14 cellular contexts compared by ENCODE assay signal in genomic region chr2:160039166-160039903, GRCh38. TPM values are rescaled to one million over a fixed set of nuclear protein-coding genes. Genes with fewer than 3 reads are reported as not detected.
DNase-seq lines count a peak whose midpoint lies in the region; ATAC-seq and TF ChIP-seq lines count a peak whose summit lies in the region.
"Had no signal": no experiment of that assay in that cellular context is flagged by ENCODE, and none has a peak within 500 bp of the region (broad histone marks: within the 10 kb centered on the region; RNA-seq: fewer than 3 reads in every experiment).

No MANE protein-coding gene starts in this region.

- DNase-seq in IMR-90 (peak; percentile 45), RPMI7951 (ENCODE audit: low read depth) (peak; percentile 76), fibroblast of pulmonary artery (ENCODE audit: low read depth) (peak; percentile 70), sciatic nerve (ENCODE audit: low spot score) (no peak), ascending aorta (ENCODE audit: low spot score in 2 of 2) (no peak), lower leg skin (ENCODE audit: low spot score in 2 of 2) (no peak)
- DNase-seq: activated naive CD8-positive, alpha-beta T cell treated with anti-CD3 and anti-CD28 coated beads, Interleukin-2, amount 10 ng/mL, durations not matched to agents 7 days and 5 days; H7; midbrain; MV-4-11; stimulated activated CD4-positive, alpha-beta T cell treated with anti-CD3 and anti-CD28 coated beads, Interleukin-15, amount 100 ng/mL, for 24 hours; stimulated activated naive CD4-positive, alpha-beta T cell had no signal

- H2BK120ac ChIP-seq in IMR-90 (ENCODE audit: low read depth, low read length) = no peak overlapping the region

- peaks cover 22% of the 10 kb centered on the region for H3K27me3 ChIP-seq in IMR-90 (ENCODE audit: control insufficient read depth, insufficient read depth, low read length)
- no peaks in the 10 kb centered on the region for H3K27me3 ChIP-seq in ascending aorta
- H3K27me3 ChIP-seq: gastroesophageal sphincter had no signal

- no peak overlapping the region for H4K5ac ChIP-seq in IMR-90 (ENCODE audit: low read depth, low read length)

- H3K9ac ChIP-seq in IMR-90 (ENCODE audit: low read depth, low read length) = no peak overlapping the region

- H2AFZ ChIP-seq in IMR-90 (replicated peaks; ENCODE audit: low read length, poor library complexity) = no peak overlapping the region

- H4K8ac ChIP-seq in IMR-90 (ENCODE audit: low read depth in 2 of 2, low read length in 2 of 2) = no peak overlapping the region

- no peak overlapping the region for H3K23ac ChIP-seq in IMR-90 (ENCODE audit: low read depth, low read length)

- H3K9me1 ChIP-seq in IMR-90 (ENCODE audit: insufficient read depth, low read length) = no peaks in the 10 kb centered on the region; the same call in 1 of the 2 replicates

- no TSS peak for BruUV-seq in IMR-90 (replicated peaks; lab: Mats Ljungman, UMichigan)

- H2BK20ac ChIP-seq in IMR-90 (ENCODE audit: low read depth, low read length) = no peak overlapping the region

- POLR2A ChIA-PET in IMR-90 (lab: Charles Lee; ENCODE audit: unreplicated experiment) = no interaction called here

- dilution Hi-C loops in IMR-90 (cut with HindIII; ENCODE audit: low sequenced_read_pairs, unreplicated experiment) = no loop called here

- no peak overlapping the region for H3K27ac ChIP-seq in IMR-90 (ENCODE audit: insufficient read depth, low read length)
- H3K27ac ChIP-seq in ascending aorta = peak overlapping the region in 1 of 2 donors; percentile 13
- H3K27ac ChIP-seq: gastroesophageal sphincter had no signal

- 0 out of 2 replicates have a peak overlapping the region, but pooled peaks have one; percentile 37 for H3K14ac ChIP-seq in IMR-90 (replicated peaks; ENCODE audit: low read depth, low read length)

- H3K4me3 ChIP-seq in IMR-90 (ENCODE audit: insufficient read depth, low read depth, low read length) = no peak overlapping the region
- no peak overlapping the region for H3K4me3 ChIP-seq in fibroblast of pulmonary artery (replicated peaks; ENCODE audit: low read depth, low read length)
- H3K4me3 ChIP-seq in ascending aorta = no peak overlapping the region
- H3K4me3 ChIP-seq in lower leg skin (ENCODE audit: low read depth, poor library complexity, severe bottlenecking) = no peak overlapping the region
- H3K4me3 ChIP-seq: gastroesophageal sphincter had no signal

- TF ChIP-seq CTCF in IMR-90 (conservative IDR thresholded peaks at IDR 0.05; ENCODE audit: low read depth, low read length) = no peak
- no peak for TF ChIP-seq CTCF in fibroblast of pulmonary artery (IDR thresholded peaks at IDR 0.05; ENCODE audit: low read length, missing control alignments)
- TF ChIP-seq CTCF in ascending aorta (IDR thresholded peaks at IDR 0.05) = no peak
- TF ChIP-seq CTCF in lower leg skin (IDR thresholded peaks at IDR 0.05) = no peak

- H3K4me1 ChIP-seq in IMR-90 (ENCODE audit: control insufficient read depth, insufficient read depth, low read length) (no peaks in the 10 kb centered on the region), ascending aorta (peaks cover 0 to 11% of the 10 kb centered on the region in 2 donors)

- intact Hi-C loops in IMR-90 (cut with micrococcal nuclease) = no loop called here
- intact Hi-C loops in sciatic nerve (cut with DNase I) = no loop called here
- intact Hi-C loops in ascending aorta (cut with DNase I) = no loop called here
- intact Hi-C loops in lower leg skin (cut with DNase I; ENCODE audit: low total_unique reads) = no loop called here

- no peak overlapping the region for H2AK5ac ChIP-seq in IMR-90 (ENCODE audit: low read depth, low read length)

- H3K79me1 ChIP-seq in IMR-90 (ENCODE audit: low read depth in 1 of 2, low read length in 2 of 2) = no peaks in the 10 kb centered on the region

- no peak overlapping the region for H3K4me2 ChIP-seq in IMR-90 (ENCODE audit: low read depth, low read length)

- peak overlapping the region; percentile 11; the same call in 1 of the 2 replicates for H3K56ac ChIP-seq in IMR-90 (ENCODE audit: extremely low read depth, insufficient read depth, low read length)

- WGBS in IMR-90 (ENCODE audit: extremely low coverage in 2 of 2, insufficient read length in 1 of 2), 2 experiments = no CpG with 5 or more reads among the region's 6 CpGs
- 75 to 85% methylated on average over 6 of the region's 6 CpGs for WGBS in lower leg skin, 2 donors

- ATAC-seq in IMR-90 (ENCODE audit: low read depth) (peak; percentile 70), sciatic nerve (peak; percentile 71), GM19467 (IDR thresholded peaks at IDR 0.05; ENCODE audit: unreplicated experiment) (no peak)
- ATAC-seq: gastroesophageal sphincter had no signal

- TF ChIP-seq POLR2A in IMR-90 (IDR thresholded peaks at IDR 0.05; ENCODE audit: low read depth, low read length) (no peak), lower leg skin (IDR thresholded peaks at IDR 0.05) (no peak)

- H3K18ac ChIP-seq in IMR-90 (ENCODE audit: low read depth, low read length) = no peak overlapping the region

- in situ Hi-C loops in IMR-90 (cut with MboI; ENCODE audit: low sequenced_read_pairs) = no loop called here

- no peak overlapping the region for H2BK5ac ChIP-seq in IMR-90 (ENCODE audit: low read depth, low read length, poor library complexity, severe bottlenecking)

- H2BK15ac ChIP-seq in IMR-90 (ENCODE audit: low read depth, low read length) = no peak overlapping the region

- TF ChIP-seq RAD21 in IMR-90 (IDR thresholded peaks at IDR 0.05; ENCODE audit: low read length) = no peak

- no peaks in the 10 kb centered on the region for H4K20me1 ChIP-seq in IMR-90 (ENCODE audit: insufficient read depth, low read length)

- H2AK9ac ChIP-seq in IMR-90 (replicated peaks; ENCODE audit: low read depth, low read length, poor library complexity) = peak overlapping the region; percentile 56

- no peak overlapping the region for H4K91ac ChIP-seq in IMR-90 (ENCODE audit: insufficient read depth, low read depth, low read length)

- no peak overlapping the region for H3K4ac ChIP-seq in IMR-90 (ENCODE audit: low read depth, low read length)

- no peaks in the 10 kb centered on the region for H3K9me3 ChIP-seq in IMR-90 (ENCODE audit: control insufficient read depth, insufficient read depth, low read length)
- H3K9me3 ChIP-seq in ascending aorta = no peaks in the 10 kb centered on the region
- H3K9me3 ChIP-seq: gastroesophageal sphincter had no signal

- CTCF ChIA-PET in IMR-90 (lab: Yijun Ruan, JAX) = interaction anchor here (0.6 to 1.2 kb wide), 2 partner anchors 12 to 31 kb away, joined by 3 to 4 read pairs; no protein-coding TSS in a partner anchor

- H3K36me3 ChIP-seq in IMR-90 (ENCODE audit: control insufficient read depth, insufficient read depth, low read length) = no peaks in the 10 kb centered on the region
- peaks cover 2 to 17% of the 10 kb centered on the region in 2 donors for H3K36me3 ChIP-seq in ascending aorta

TF ChIP-seq in IMR-90, 13 proteins besides CTCF, POLR2A, EP300 and RAD21:
- TF ChIP-seq CHD1 (IDR thresholded peaks at IDR 0.05; ENCODE audit: low read depth, low read length) (no peak), BHLHE40 (IDR thresholded peaks at IDR 0.05; ENCODE audit: low read depth, low read length) (no peak), RCOR1 (IDR thresholded peaks at IDR 0.05; ENCODE audit: insufficient replicate concordance, low read length) (no peak), MAZ (IDR thresholded peaks at IDR 0.05; ENCODE audit: borderline replicate concordance, low read depth, low read length) (no peak), MXI1 (IDR thresholded peaks at IDR 0.05; ENCODE audit: borderline replicate concordance, low read depth, low read length) (no peak), CEBPB (IDR thresholded peaks at IDR 0.05; ENCODE audit: low read depth, low read length) (no peak), ELK1 (IDR thresholded peaks at IDR 0.05; ENCODE audit: borderline replicate concordance, low read depth, low read length) (no peak), NFE2L2 (IDR thresholded peaks at IDR 0.05; ENCODE audit: low read depth, low read length) (no peak), SMC3 (IDR thresholded peaks at IDR 0.05; ENCODE audit: low read depth, low read length) (no peak), MAFK (IDR thresholded peaks at IDR 0.05; ENCODE audit: low read depth, low read length) (no peak), FOS (IDR thresholded peaks at IDR 0.05; ENCODE audit: low read depth, low read length) (no peak), RFX5 (IDR thresholded peaks at IDR 0.05; ENCODE audit: low read depth, low read length) (no peak)
- TF ChIP-seq, protein P1, sequence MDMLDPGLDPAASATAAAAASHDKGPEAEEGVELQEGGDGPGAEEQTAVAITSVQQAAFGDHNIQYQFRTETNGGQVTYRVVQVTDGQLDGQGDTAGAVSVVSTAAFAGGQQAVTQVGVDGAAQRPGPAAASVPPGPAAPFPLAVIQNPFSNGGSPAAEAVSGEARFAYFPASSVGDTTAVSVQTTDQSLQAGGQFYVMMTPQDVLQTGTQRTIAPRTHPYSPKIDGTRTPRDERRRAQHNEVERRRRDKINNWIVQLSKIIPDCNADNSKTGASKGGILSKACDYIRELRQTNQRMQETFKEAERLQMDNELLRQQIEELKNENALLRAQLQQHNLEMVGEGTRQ (IDR thresholded peaks at IDR 0.05; ENCODE audit: low read depth, low read length) = no peak

RNA-seq across cellular contexts. Expression of gene PLA2R1, which starts 23.1 kb away (rescaled TPM):
- total RNA-seq in IMR-90 (2012; rRNA removed) = 0.28 and 0.54 TPM in 2 replicates
- 0.24 and 0.43 TPM in 2 replicates for polyA plus RNA-seq in IMR-90 (2012; rRNA removed)
- polyA plus RNA-seq in IMR-90 (2012; cell fraction: cytosol; rRNA removed) = 0.16 and 0.19 TPM in 2 replicates
- 0.17 and 1.6 TPM in 2 replicates for polyA plus RNA-seq in IMR-90 (2012; cell fraction: nucleus; rRNA removed; ENCODE audit: low replicate concordance)
- total RNA-seq in RPMI7951 (2014; rRNA removed; shearing (Covaris generic)) = 6.9 and 7.6 TPM in 2 replicates
- 31.6 TPM for total RNA-seq in sciatic nerve
- 9.3 TPM for total RNA-seq in ascending aorta
- total RNA-seq in lower leg skin = 10 to 100 TPM; 18.3 to 52.0 (median 34.1) TPM
- total RNA-seq: activated naive CD8-positive, alpha-beta T cell treated with anti-CD3 and anti-CD28 coated beads, Interleukin-2, amount 10 ng/mL, durations not matched to agents 7 days and 5 days had no signal

Comparison
In these comparisons a context has a peak if more than half of its experiments do, and no peak if none do; other contexts are left out.
1. DNase-seq: peak in IMR-90 (single experiment), RPMI7951 (single experiment) and fibroblast of pulmonary artery (single experiment); none in sciatic nerve (single experiment), ascending aorta (0 of 2) and lower leg skin (0 of 2).